15 cellular contexts compared by ENCODE assay signal in genomic region chr4:79947386-79947785, GRCh38.
DNase-seq lines count a peak whose midpoint lies in the region; ATAC-seq, FAIRE-seq and TF ChIP-seq lines count a peak whose summit lies in the region.
"Had no signal": no experiment of that assay in that cellular context is flagged by ENCODE, and none has a peak within 500 bp of the region (broad histone marks: within the 10 kb centered on the region; RNA-seq: fewer than 3 reads in every experiment).

No MANE protein-coding gene starts in this region.

- peaks cover 18% of the 10 kb centered on the region for H3K4me1 Mint-ChIP-seq in HFFc6 (ENCODE audit: low read depth)
- peaks cover 11 to 25% (median 14%) of the 10 kb centered on the region in 4 donors for H3K4me1 Mint-ChIP-seq in CD4-positive, alpha-beta memory T cell

- POLR2A ChIA-PET in CD4-positive, alpha-beta memory T cell (lab: Charles Lee; ENCODE audit: partially characterized antibody) = no interaction called here

- H3K27ac Mint-ChIP-seq in HFFc6 = peak overlapping the region; percentile 27; the same call in 1 of the 2 replicates
- H3K27ac Mint-ChIP-seq in CD4-positive, alpha-beta memory T cell = peak overlapping the region in 2 of 7 donors; percentile 67 to 78
- H3K27ac Mint-ChIP-seq: CD14-positive monocyte had no signal

- H3K27me3 ChIP-seq in WERI-Rb-1 (ENCODE audit: insufficient read depth, low read depth, severe bottlenecking) = no peaks in the 10 kb centered on the region
- H3K27me3 ChIP-seq in CD4-positive, alpha-beta memory T cell (ENCODE audit: insufficient read depth, low read length) = no peaks in the 10 kb centered on the region

- H3K27ac ChIP-seq in WERI-Rb-1 = peak overlapping the region; percentile 50
- no peak overlapping the region for H3K27ac ChIP-seq in CD4-positive, alpha-beta memory T cell (ENCODE audit: low read depth, low read length)
- H3K27ac ChIP-seq: A549 had no signal

- ATAC-seq in GM21423 (IDR thresholded peaks at IDR 0.05; ENCODE audit: unreplicated experiment) = no peak
- ATAC-seq: A549 had no signal

- CTCF ChIA-PET in CD4-positive, alpha-beta memory T cell (lab: Charles Lee; ENCODE audit: partially characterized antibody) = no interaction called here

- TF ChIP-seq CTCF in HFFc6 (IDR thresholded peaks at IDR 0.05) (no peak), WERI-Rb-1 (IDR thresholded peaks at IDR 0.05; ENCODE audit: low read depth, low read length) (no peak)

- H3K4me3 ChIP-seq in WERI-Rb-1 (ENCODE audit: low read depth, low read length) = no peak overlapping the region
- H3K4me3 ChIP-seq in CD4-positive, alpha-beta memory T cell (ENCODE audit: low read length in 2 of 2) = no peak overlapping the region
- H3K4me3 ChIP-seq: A549, HAP-1 had no signal

- peak; percentile 26 for FAIRE-seq in GM19239 (lab: Jason Lieb, UNC)
- FAIRE-seq: A549, GM12892, H1 had no signal

- peaks cover 13% of the 10 kb centered on the region; the same call in 1 of the 2 replicates for H3K36me3 Mint-ChIP-seq in HFFc6 (ENCODE audit: low read depth)
- H3K36me3 Mint-ChIP-seq in CD4-positive, alpha-beta memory T cell = peaks cover 6 to 14% of the 10 kb centered on the region in 2 donors

- no peak overlapping the region for H3K4me3 Mint-ChIP-seq in HFFc6
- H3K4me3 Mint-ChIP-seq in CD4-positive, alpha-beta memory T cell = no peak overlapping the region
- H3K4me3 Mint-ChIP-seq: CD14-positive monocyte; CD8-positive, alpha-beta memory T cell had no signal

- H3K9me3 ChIP-seq in WERI-Rb-1 (ENCODE audit: severe bottlenecking) = no peaks in the 10 kb centered on the region
- no peaks in the 10 kb centered on the region for H3K9me3 ChIP-seq in CD4-positive, alpha-beta memory T cell (ENCODE audit: control insufficient read depth in 1 of 2, low read length in 2 of 2)
- H3K9me3 ChIP-seq: A549, Caco-2, HAP-1 had no signal

- intact Hi-C loops in CD4-positive, alpha-beta memory T cell (cut with micrococcal nuclease) = no loop called here

- DNase-seq in GM19239 (ENCODE audit: insufficient read length, low spot score) (no peak), HFFc6 (no peak), WERI-Rb-1 (no peak), left kidney (ENCODE audit: low read depth, low spot score) (peak; percentile 79)
- DNase-seq in CD4-positive, alpha-beta memory T cell = no peak
- DNase-seq: Caco-2; CD8-positive, alpha-beta memory T cell; DND-41; GDM1 had no signal

- no peaks in the 10 kb centered on the region for H3K9me3 Mint-ChIP-seq in HFFc6
- H3K9me3 Mint-ChIP-seq in CD4-positive, alpha-beta memory T cell = peaks cover 0 to 2% (median 0%) of the 10 kb centered on the region in 8 donors
- H3K9me3 Mint-ChIP-seq: CD14-positive monocyte; CD8-positive, alpha-beta memory T cell had no signal

- no peaks in the 10 kb centered on the region for H3K27me3 Mint-ChIP-seq in HFFc6 (ENCODE audit: insufficient read depth)
- H3K27me3 Mint-ChIP-seq in CD4-positive, alpha-beta memory T cell = no peaks in the 10 kb centered on the region

- no peaks in the 10 kb centered on the region for H3K4me1 ChIP-seq in CD4-positive, alpha-beta memory T cell (ENCODE audit: insufficient read depth, low read length)
- H3K4me1 ChIP-seq: A549, Caco-2, HAP-1 had no signal

- H3K36me3 ChIP-seq in WERI-Rb-1 = no peaks in the 10 kb centered on the region
- no peaks in the 10 kb centered on the region for H3K36me3 ChIP-seq in CD4-positive, alpha-beta memory T cell (ENCODE audit: insufficient read depth, low read length)
- H3K36me3 ChIP-seq: HAP-1 had no signal
